Comparison of ENCODE assay signal across 7 cellular contexts in genomic region chr7:97026705-97027426, GRCh38. TPM values are rescaled to one million over a fixed set of nuclear protein-coding genes. Genes with fewer than 3 reads are reported as not detected.
DNase-seq lines count a peak whose midpoint lies in the region; ATAC-seq and TF ChIP-seq lines count a peak whose summit lies in the region.

No MANE protein-coding gene starts in this region.

- no peak for TF ChIP-seq EP300 in ovary (IDR thresholded peaks at IDR 0.05)

- TF ChIP-seq POLR2A in ovary (IDR thresholded peaks at IDR 0.05): no peak

- H3K27ac ChIP-seq in SK-N-MC: no peak overlapping the region
- H3K27ac ChIP-seq in heart right ventricle: no peak overlapping the region
- H3K27ac ChIP-seq in ovary: no peak overlapping the region

- ATAC-seq in HG02571 (IDR thresholded peaks at IDR 0.05; ENCODE audit: unreplicated experiment): peak; percentile 16
- ATAC-seq in heart right ventricle: peak in 3 of 8 donors; percentile 24 to 42 (median 39)
- ATAC-seq in stimulated activated naive CD8-positive, alpha-beta T cell treated with anti-CD3 and anti-CD28 coated beads, Interleukin-15, amount 100 ng/mL, for 72 hours: peak; percentile 6
- ATAC-seq in HG02981 (IDR thresholded peaks at IDR 0.05; ENCODE audit: unreplicated experiment): no peak

- peaks cover 54% of the 10 kb centered on the region for H3K4me1 Mint-ChIP-seq in stimulated activated naive CD8-positive, alpha-beta T cell treated with anti-CD3 and anti-CD28 coated beads, Interleukin-15, amount 100 ng/mL, for 72 hours

- H3K4me3 ChIP-seq in SK-N-MC (peak overlapping the region; percentile 62), heart right ventricle (peak overlapping the region in 9 of 10 donors; percentile 24 to 61 (median 47)), ovary (no peak overlapping the region)

- H3K27ac Mint-ChIP-seq in stimulated activated naive CD8-positive, alpha-beta T cell treated with anti-CD3 and anti-CD28 coated beads, Interleukin-15, amount 100 ng/mL, for 72 hours: peak overlapping the region in 1 of 2 donors; percentile 57

- intact Hi-C loops in heart right ventricle (cut with DNase I) (loop anchor here (1.0 to 10.0 kb wide), 11 partner anchors 610 to 1115 kb away; no protein-coding TSS in a partner anchor), ovary (cut with DNase I) (loop anchor here (2.0 to 10.0 kb wide), 5 partner anchors 950 to 1302 kb away; no protein-coding TSS in a partner anchor)

- TF ChIP-seq CTCF in heart right ventricle (IDR thresholded peaks at IDR 0.05): no peak
- TF ChIP-seq CTCF in ovary (IDR thresholded peaks at IDR 0.05): no peak

- H3K4me1 ChIP-seq in heart right ventricle: peaks cover 0 to 50% (median 25%) of the 10 kb centered on the region in 9 donors
- H3K4me1 ChIP-seq in ovary (ENCODE audit: insufficient read depth): peaks cover 2% of the 10 kb centered on the region

- peaks cover 83% of the 10 kb centered on the region for H3K27me3 Mint-ChIP-seq in stimulated activated naive CD8-positive, alpha-beta T cell treated with anti-CD3 and anti-CD28 coated beads, Interleukin-15, amount 100 ng/mL, for 72 hours

- H3K9me3 ChIP-seq in SK-N-MC (ENCODE audit: low read depth, low read length) (no peaks in the 10 kb centered on the region), heart right ventricle (no peaks in the 10 kb centered on the region), ovary (no peaks in the 10 kb centered on the region)

- WGBS in heart right ventricle, 2 donors: 20 to 21% methylated on average over 17 of the region's 17 CpGs
- WGBS in ovary, 3 donors: 38 to 55% (median 53%) methylated on average over 17 of the region's 17 CpGs

- no peaks in the 10 kb centered on the region for H3K9me3 Mint-ChIP-seq in stimulated activated naive CD8-positive, alpha-beta T cell treated with anti-CD3 and anti-CD28 coated beads, Interleukin-15, amount 100 ng/mL, for 72 hours

- H3K4me3 Mint-ChIP-seq in stimulated activated naive CD8-positive, alpha-beta T cell treated with anti-CD3 and anti-CD28 coated beads, Interleukin-15, amount 100 ng/mL, for 72 hours: peak overlapping the region; percentile 66 to 75

- no peak overlapping the region for H3K9ac ChIP-seq in SK-N-MC (ENCODE audit: insufficient read length)

- H3K36me3 ChIP-seq in SK-N-MC (ENCODE audit: insufficient read depth, low read length) (no peaks in the 10 kb centered on the region; the same call in 1 of the 2 replicates), heart right ventricle (no peaks in the 10 kb centered on the region), ovary (no peaks in the 10 kb centered on the region)

- H3K27me3 ChIP-seq in heart right ventricle (peaks cover 11 to 99% (median 93%) of the 10 kb centered on the region in 7 donors), ovary (no peaks in the 10 kb centered on the region)

- no peak for DNase-seq in SK-N-MC (ENCODE audit: low read depth, low spot score)
- no peak for DNase-seq in heart right ventricle
- no peak for DNase-seq in stimulated activated naive CD8-positive, alpha-beta T cell treated with anti-CD3 and anti-CD28 coated beads, Interleukin-15, amount 100 ng/mL, for 72 hours
- DNase-seq in occipital lobe (lab: John Stamatoyannopoulos, UW): no peak
- no peak for DNase-seq in ovary

RNA-seq across cellular contexts. Expression of gene DLX5, which starts 2.2 kb away (rescaled TPM):
- total RNA-seq in heart right ventricle (not detected), occipital lobe (3.4 TPM), ovary (1 to 10 TPM in 3 of 7 donors, under 1 TPM in 3, not detected in 1; 0.27 to 7.9 (median 1.0) TPM)
- polyA plus RNA-seq in heart right ventricle (under 1 TPM in 1 of 2 donors, not detected in 1; 0.09 TPM), ovary (1 to 10 TPM in 1 of 2 donors, under 1 TPM in 1; 0.43 to 4.2 TPM)

RNA-seq across cellular contexts. Expression of gene DLX6, which starts 21.5 kb away (rescaled TPM):
- total RNA-seq in heart right ventricle (not detected), occipital lobe (0.62 TPM), ovary (under 1 TPM in 5 of 7 donors, not detected in 2; 0.12 to 0.95 (median 0.20) TPM)
- polyA plus RNA-seq in heart right ventricle (not detected), ovary (under 1 TPM; 0.10 to 0.27 TPM)
